20 cellular contexts compared by ENCODE assay signal in the genomic region with DNA sequence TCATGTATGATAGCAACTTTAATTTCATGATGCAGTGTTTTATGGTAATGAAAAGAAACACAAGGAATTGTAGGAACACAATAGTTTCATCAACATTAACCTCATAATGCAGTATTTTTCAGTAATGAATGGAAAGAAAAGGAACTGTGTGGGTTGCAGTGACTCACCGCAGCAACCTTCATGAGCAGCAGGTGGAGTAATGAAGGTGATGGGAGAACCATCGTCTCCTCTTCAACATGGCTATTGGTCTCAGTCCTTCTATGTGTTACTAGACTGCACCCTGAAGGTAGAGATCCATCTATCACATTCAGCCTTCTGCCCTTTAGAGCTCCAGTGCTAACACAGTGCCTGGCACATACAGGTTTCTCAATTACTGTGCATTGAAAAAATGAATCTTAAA. TPM values are rescaled to one million over a fixed set of nuclear protein-coding genes. Genes with fewer than 3 reads are reported as not detected.
"Had no signal": no experiment of that assay in that cellular context is flagged by ENCODE, and none has a peak within 500 bp of the region (broad histone marks: within the 10 kb centered on the region; RNA-seq: fewer than 3 reads in every experiment).

No MANE protein-coding gene starts in this region.

- H3K27ac ChIP-seq: coronary artery, esophagus muscularis mucosa, prostate gland, suprapubic skin, VCaP had no signal

- H3K27ac Mint-ChIP-seq: activated CD4-positive, alpha-beta memory T cell treated with anti-CD3 and anti-CD28 coated beads, Interleukin-2, amount 10 ng/mL, durations not matched to agents 7 days and 5 days; activated naive CD8-positive, alpha-beta T cell treated with anti-CD3 and anti-CD28 coated beads, Interleukin-2, amount 10 ng/mL, durations not matched to agents 7 days and 5 days; brain; type B pancreatic cell had no signal

- H3K4me1 Mint-ChIP-seq: activated CD4-positive, alpha-beta memory T cell treated with anti-CD3 and anti-CD28 coated beads, Interleukin-2, amount 10 ng/mL, durations not matched to agents 7 days and 5 days; activated naive CD8-positive, alpha-beta T cell treated with anti-CD3 and anti-CD28 coated beads, Interleukin-2, amount 10 ng/mL, durations not matched to agents 7 days and 5 days; brain; central memory CD8-positive, alpha-beta T cell had no signal

- H3K36me3 Mint-ChIP-seq: activated naive CD8-positive, alpha-beta T cell treated with anti-CD3 and anti-CD28 coated beads, Interleukin-2, amount 10 ng/mL, durations not matched to agents 7 days and 5 days; brain; type B pancreatic cell had no signal

- DNase-seq: activated CD4-positive, alpha-beta memory T cell treated with anti-CD3 and anti-CD28 coated beads, Interleukin-2, amount 10 ng/mL, durations not matched to agents 7 days and 5 days; activated CD8-positive, alpha-beta memory T cell treated with anti-CD3 and anti-CD28 coated beads, Interleukin-2, amount 50 U/mL, for 4 hours; activated gamma-delta T cell treated with Interleukin-2 at 50 U/mL for 16 hours; activated naive CD8-positive, alpha-beta T cell treated with anti-CD3 and anti-CD28 coated beads, Interleukin-2, amount 10 ng/mL, durations not matched to agents 7 days and 5 days; right cardiac atrium; small intestine; stimulated activated naive CD8-positive, alpha-beta T cell treated with anti-CD3 and anti-CD28 coated beads, Interleukin-15, Interleukin-2, amounts not matched to agents 100 U/mL and 50 U/mL, for 24 hours; T-helper 1 cell; T1000 had no signal

- H3K4me3 Mint-ChIP-seq: activated CD4-positive, alpha-beta memory T cell treated with anti-CD3 and anti-CD28 coated beads, Interleukin-2, amount 10 ng/mL, durations not matched to agents 7 days and 5 days; activated naive CD8-positive, alpha-beta T cell treated with anti-CD3 and anti-CD28 coated beads, Interleukin-2, amount 10 ng/mL, durations not matched to agents 7 days and 5 days; brain; central memory CD8-positive, alpha-beta T cell; neural crest cell; type B pancreatic cell had no signal

- ATAC-seq: right cardiac atrium; stimulated activated naive CD8-positive, alpha-beta T cell treated with anti-CD3 and anti-CD28 coated beads, Interleukin-15, Interleukin-2, amounts not matched to agents 100 U/mL and 50 U/mL, for 24 hours had no signal

- H3K27me3 ChIP-seq: esophagus muscularis mucosa, suprapubic skin had no signal

- H3K9me3 Mint-ChIP-seq: activated CD4-positive, alpha-beta memory T cell treated with anti-CD3 and anti-CD28 coated beads, Interleukin-2, amount 10 ng/mL, durations not matched to agents 7 days and 5 days; brain; central memory CD8-positive, alpha-beta T cell; type B pancreatic cell had no signal

- H3K4me1 ChIP-seq: esophagus muscularis mucosa, prostate gland, suprapubic skin had no signal

RNA-seq across cellular contexts. Expression of a gene that starts 58.0 kb away (rescaled TPM):
- total RNA-seq: activated CD4-positive, alpha-beta memory T cell treated with anti-CD3 and anti-CD28 coated beads, Interleukin-2, amount 10 ng/mL, durations not matched to agents 7 days and 5 days; activated naive CD8-positive, alpha-beta T cell treated with anti-CD3 and anti-CD28 coated beads, Interleukin-2, amount 10 ng/mL, durations not matched to agents 7 days and 5 days; osteoblast; prostate gland had no signal
- polyA plus RNA-seq: lung, small intestine had no signal
